ENCODE assay signal across 15 cellular contexts in genomic region chr17:32318071-32318470, GRCh38. TPM values are rescaled to one million over a fixed set of nuclear protein-coding genes. Genes with fewer than 3 reads are reported as not detected.
DNase-seq lines count a peak whose midpoint lies in the region; ATAC-seq lines count a peak whose summit lies in the region.
"Had no signal": no experiment of that assay in that cellular context is flagged by ENCODE, and none has a peak within 500 bp of the region (broad histone marks: within the 10 kb centered on the region; RNA-seq: fewer than 3 reads in every experiment).

No MANE protein-coding gene starts in this region.

- H3K27ac Mint-ChIP-seq in activated naive CD8-positive, alpha-beta T cell treated with anti-CD3 and anti-CD28 coated beads, Interleukin-2, amount 10 ng/mL, durations not matched to agents 7 days and 5 days, result no peak overlapping the region
- H3K27ac Mint-ChIP-seq in activated naive CD8-positive, alpha-beta T cell treated with anti-CD3 and anti-CD28 coated beads for 36 hours, result no peak overlapping the region
- H3K27ac Mint-ChIP-seq in T-helper 17 cell (no peak overlapping the region), immature natural killer cell (no peak overlapping the region)
- H3K27ac Mint-ChIP-seq: CD8-positive, alpha-beta T cell had no signal

- H3K4me1 Mint-ChIP-seq in activated naive CD8-positive, alpha-beta T cell treated with anti-CD3 and anti-CD28 coated beads, Interleukin-2, amount 10 ng/mL, durations not matched to agents 7 days and 5 days, result peaks cover 17% of the 10 kb centered on the region
- H3K4me1 Mint-ChIP-seq in activated naive CD8-positive, alpha-beta T cell treated with anti-CD3 and anti-CD28 coated beads for 36 hours, result peaks cover 8% of the 10 kb centered on the region
- H3K4me1 Mint-ChIP-seq in T-helper 17 cell (peaks cover 4% of the 10 kb centered on the region), immature natural killer cell (peaks cover 5 to 8% of the 10 kb centered on the region in 2 donors)

- no peaks in the 10 kb centered on the region for H3K9me3 ChIP-seq in T-helper 17 cell (ENCODE audit: control insufficient read depth, low read length, poor library complexity, severe bottlenecking)
- H3K9me3 ChIP-seq: BE2C had no signal

- no peak for ATAC-seq in activated naive CD8-positive, alpha-beta T cell treated with anti-CD3 and anti-CD28 coated beads, Interleukin-2, amount 10 ng/mL, durations not matched to agents 7 days and 5 days (ENCODE audit: low read depth)
- ATAC-seq in T-helper 17 cell, result no peak
- no peak for ATAC-seq in sciatic nerve
- ATAC-seq in GM21390 (IDR thresholded peaks at IDR 0.05; ENCODE audit: unreplicated experiment), result no peak
- ATAC-seq: CD8-positive, alpha-beta T cell had no signal

- peak overlapping the region; percentile 42 for H3K4me3 Mint-ChIP-seq in activated naive CD8-positive, alpha-beta T cell treated with anti-CD3 and anti-CD28 coated beads, Interleukin-2, amount 10 ng/mL, durations not matched to agents 7 days and 5 days
- H3K4me3 Mint-ChIP-seq in activated naive CD8-positive, alpha-beta T cell treated with anti-CD3 and anti-CD28 coated beads for 36 hours, result no peak overlapping the region
- peak overlapping the region; percentile 28 for H3K4me3 Mint-ChIP-seq in T-helper 17 cell
- H3K4me3 Mint-ChIP-seq in immature natural killer cell, result peak overlapping the region in 3 of 5 donors; percentile 18 to 60 (median 30)

- intact Hi-C loops in sciatic nerve (cut with DNase I), result loop anchor here (5.0 kb wide), 1 partner anchor 246 kb away; no protein-coding TSS in a partner anchor

- DNase-seq in activated naive CD8-positive, alpha-beta T cell treated with anti-CD3 and anti-CD28 coated beads, Interleukin-2, amount 10 ng/mL, durations not matched to agents 7 days and 5 days, result no peak
- no peak for DNase-seq in activated naive CD8-positive, alpha-beta T cell treated with anti-CD3 and anti-CD28 coated beads for 36 hours
- DNase-seq in T-helper 17 cell (no peak), immature natural killer cell (no peak), sciatic nerve (ENCODE audit: low spot score) (no peak), GM03348 (ENCODE audit: low spot score) (no peak)
- DNase-seq: BE2C; CD8-positive, alpha-beta T cell; DMS79; GOT3; KG1; NCI-H1436; NCI-H2029 treated with DMSO at 0.1 percent for 48 hours; NCI-H510A treated with DMSO at 0.1 percent for 48 hours had no signal

- POLR2A ChIA-PET in activated naive CD8-positive, alpha-beta T cell treated with anti-CD3 and anti-CD28 coated beads, Interleukin-2, amount 10 ng/mL, durations not matched to agents 7 days and 5 days (lab: Charles Lee), result interaction anchor here (0.7 to 1.6 kb wide), 2 partner anchors 65 to 76 kb away, joined by 3 to 4 read pairs; no protein-coding TSS in a partner anchor

- no peaks in the 10 kb centered on the region for H3K9me3 Mint-ChIP-seq in activated naive CD8-positive, alpha-beta T cell treated with anti-CD3 and anti-CD28 coated beads, Interleukin-2, amount 10 ng/mL, durations not matched to agents 7 days and 5 days
- no peaks in the 10 kb centered on the region for H3K9me3 Mint-ChIP-seq in activated naive CD8-positive, alpha-beta T cell treated with anti-CD3 and anti-CD28 coated beads for 36 hours
- no peaks in the 10 kb centered on the region for H3K9me3 Mint-ChIP-seq in immature natural killer cell
- H3K9me3 Mint-ChIP-seq: CD8-positive, alpha-beta T cell had no signal

- no peaks in the 10 kb centered on the region for H3K36me3 Mint-ChIP-seq in activated naive CD8-positive, alpha-beta T cell treated with anti-CD3 and anti-CD28 coated beads, Interleukin-2, amount 10 ng/mL, durations not matched to agents 7 days and 5 days
- H3K36me3 Mint-ChIP-seq in activated naive CD8-positive, alpha-beta T cell treated with anti-CD3 and anti-CD28 coated beads for 36 hours, result no peaks in the 10 kb centered on the region
- H3K36me3 Mint-ChIP-seq in T-helper 17 cell (ENCODE audit: low read depth) (no peaks in the 10 kb centered on the region), immature natural killer cell (no peaks in the 10 kb centered on the region)
- H3K36me3 Mint-ChIP-seq: CD8-positive, alpha-beta T cell had no signal

- peaks cover 30% of the 10 kb centered on the region for H3K27me3 Mint-ChIP-seq in activated naive CD8-positive, alpha-beta T cell treated with anti-CD3 and anti-CD28 coated beads, Interleukin-2, amount 10 ng/mL, durations not matched to agents 7 days and 5 days
- peaks cover 21% of the 10 kb centered on the region for H3K27me3 Mint-ChIP-seq in activated naive CD8-positive, alpha-beta T cell treated with anti-CD3 and anti-CD28 coated beads for 36 hours
- H3K27me3 Mint-ChIP-seq in T-helper 17 cell (peaks cover 18% of the 10 kb centered on the region), immature natural killer cell (ENCODE audit: low read depth in 3 of 3) (peaks cover 0 to 3% (median 1%) of the 10 kb centered on the region in 3 donors)

RNA-seq across cellular contexts. Expression of gene C17orf75, which starts 23.9 kb away (rescaled TPM):
- total RNA-seq in activated naive CD8-positive, alpha-beta T cell treated with anti-CD3 and anti-CD28 coated beads, Interleukin-2, amount 10 ng/mL, durations not matched to agents 7 days and 5 days, result 10 to 100 TPM; 31.5 to 35.9 TPM
- 10 to 100 TPM; 31.0 to 36.7 TPM for total RNA-seq in activated naive CD8-positive, alpha-beta T cell treated with anti-CD3 and anti-CD28 coated beads for 36 hours
- total RNA-seq in T-helper 17 cell, result 10 to 100 TPM; 11.6 to 11.8 TPM
- 10 to 100 TPM in 2 of 3 donors, 1 to 10 TPM in 1; 9.8 to 18.5 (median 12.0) TPM for polyA plus RNA-seq in immature natural killer cell
- total RNA-seq in sciatic nerve, result 12.1 TPM

RNA-seq across cellular contexts. Expression of gene ZNF207, which starts 31.9 kb away (rescaled TPM):
- total RNA-seq in activated naive CD8-positive, alpha-beta T cell treated with anti-CD3 and anti-CD28 coated beads, Interleukin-2, amount 10 ng/mL, durations not matched to agents 7 days and 5 days, result 100 to 1,000 TPM; 264 to 274 TPM
- total RNA-seq in activated naive CD8-positive, alpha-beta T cell treated with anti-CD3 and anti-CD28 coated beads for 36 hours, result 100 to 1,000 TPM; 210 to 214 TPM
- total RNA-seq in T-helper 17 cell (100 to 1,000 TPM; 259 to 269 TPM), sciatic nerve (169 TPM)
- 100 to 1,000 TPM; 155 to 223 (median 221) TPM for polyA plus RNA-seq in immature natural killer cell

RNA-seq across cellular contexts. Expression of gene RHBDL3, which starts 52.4 kb away (rescaled TPM):
- under 1 TPM; 0.72 to 0.88 TPM for total RNA-seq in activated naive CD8-positive, alpha-beta T cell treated with anti-CD3 and anti-CD28 coated beads, Interleukin-2, amount 10 ng/mL, durations not matched to agents 7 days and 5 days
- total RNA-seq in activated naive CD8-positive, alpha-beta T cell treated with anti-CD3 and anti-CD28 coated beads for 36 hours, result under 1 TPM in 1 of 2 experiments, not detected in 1; 0.06 TPM
- total RNA-seq in T-helper 17 cell (under 1 TPM; 0.10 to 0.15 TPM), sciatic nerve (1.1 TPM)
- polyA plus RNA-seq in immature natural killer cell, result not detected
- total RNA-seq: CD8-positive, alpha-beta T cell had no signal
